In the genomic region with DNA sequence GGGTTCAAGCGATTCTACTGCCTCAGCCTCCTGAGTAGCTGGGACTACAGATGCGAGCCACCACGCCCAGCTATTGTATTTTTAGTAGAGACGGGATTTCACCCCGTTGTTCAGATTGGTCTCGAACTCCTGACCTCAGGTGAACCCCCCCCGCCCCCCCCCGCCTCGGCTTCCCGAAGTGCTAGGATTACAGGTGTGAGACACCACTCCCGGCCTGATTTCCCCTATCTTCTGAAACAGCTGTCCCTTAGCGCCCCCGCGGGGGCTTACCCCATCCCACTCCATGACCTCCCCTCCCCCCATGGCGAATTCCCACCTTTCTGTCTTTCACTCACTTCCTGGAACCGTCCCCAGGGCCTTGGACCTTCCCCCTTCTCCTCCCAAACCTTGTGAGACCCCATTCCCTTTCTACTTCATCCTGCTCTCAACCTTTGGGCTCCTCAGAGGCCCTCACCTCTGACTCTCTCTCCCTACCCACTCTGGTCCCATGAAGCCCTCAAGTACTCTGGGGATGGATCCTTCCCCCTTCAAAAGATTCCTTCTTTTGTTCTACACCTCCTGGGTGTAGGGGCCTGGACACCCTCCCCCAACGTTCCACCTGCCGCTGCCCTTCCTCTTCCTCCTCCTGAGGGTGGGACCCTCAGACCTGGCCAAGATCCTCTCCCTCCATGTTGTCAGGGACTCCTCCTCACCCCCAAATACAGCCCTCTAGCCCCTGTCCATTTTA, we compare ENCODE assay signal across 1 cellular context.
TF ChIP-seq lines count a peak whose summit lies in the region.

No MANE protein-coding gene starts in this region.

TF ChIP-seq in K562, 482 proteins besides CTCF, POLR2A, EP300 and RAD21 (continues in another document):
- TF ChIP-seq ZNF197 (CRISPR knock-in tag; IDR thresholded peaks at IDR 0.05; ENCODE audit: low read depth) (no peak), ARHGAP35 (IDR thresholded peaks at IDR 0.05; ENCODE audit: partially characterized antibody) (peak; percentile 9), PHF20 (IDR thresholded peaks at IDR 0.05; ENCODE audit: partially characterized antibody) (no peak), ZNF584 (CRISPR knock-in tag; IDR thresholded peaks at IDR 0.05; ENCODE audit: low read depth) (no peak), SMAD2 (IDR thresholded peaks at IDR 0.05; ENCODE audit: low read depth, low read length) (no peak), BDP1 (IDR thresholded peaks at IDR 0.05; ENCODE audit: insufficient read depth, insufficient read length) (no peak), MEF2A (IDR thresholded peaks at IDR 0.05; ENCODE audit: control insufficient read depth, low read depth, low read length) (no peak), SAP30 (IDR thresholded peaks at IDR 0.05; ENCODE audit: borderline replicate concordance, insufficient read depth, low read depth, low read length, poor library complexity, severe bottlenecking) (no peak), ETS2 (tag; IDR thresholded peaks at IDR 0.05; ENCODE audit: borderline replicate concordance, poor library complexity, severe bottlenecking) (no peak), CREB1 (IDR thresholded peaks at IDR 0.05) (no peak), CREB1 (CRISPR knock-in tag; IDR thresholded peaks at IDR 0.05) (0 out of 2 replicates have a peak, but pooled peaks have one; percentile 13), ZNF785 (CRISPR knock-in tag; IDR thresholded peaks at IDR 0.05) (no peak), PRMT5 (CRISPR knock-in tag; IDR thresholded peaks at IDR 0.05) (no peak), EGR1 (conservative IDR thresholded peaks at IDR 0.05) (peak; percentile 63), ZBTB7A (IDR thresholded peaks at IDR 0.05; ENCODE audit: borderline replicate concordance, control insufficient read depth, low read depth, low read length) (peak; percentile 74; the same call in 1 of the 2 replicates), MEF2D (tag; conservative IDR thresholded peaks at IDR 0.05; ENCODE audit: low read depth) (no peak), C11orf30 (IDR thresholded peaks at IDR 0.05; ENCODE audit: low read depth) (no peak), U2AF1 (optimal IDR thresholded peaks at IDR 0.05; ENCODE audit: low read depth, low read length) (no peak), NBN (IDR thresholded peaks at IDR 0.05; ENCODE audit: low read depth) (no peak), KAT7 (CRISPR knock-in tag; IDR thresholded peaks at IDR 0.05; ENCODE audit: borderline replicate concordance) (peak; percentile 88), HIVEP1 (CRISPR knock-in tag; IDR thresholded peaks at IDR 0.05) (no peak), PHB (CRISPR knock-in tag; IDR thresholded peaks at IDR 0.05) (no peak), SMARCC2 (IDR thresholded peaks at IDR 0.05; ENCODE audit: low read depth) (no peak), CBFA2T2 (conservative IDR thresholded peaks at IDR 0.05) (peak; percentile 47; the same call in 1 of the 2 replicates), RBM39 (optimal IDR thresholded peaks at IDR 0.05; ENCODE audit: low read depth, low read length) (no peak), KDM4B (IDR thresholded peaks at IDR 0.05; ENCODE audit: borderline replicate concordance in 2 of 2, low read depth in 1 of 2) (no peak), TRIM28 (IDR thresholded peaks at IDR 0.05) (no peak; the same call in 1 of the 2 replicates), HOXB6 (CRISPR knock-in tag; IDR thresholded peaks at IDR 0.05; ENCODE audit: borderline replicate concordance) (no peak), ZC3H11A (IDR thresholded peaks at IDR 0.05; ENCODE audit: low read depth, low read length) (no peak)
- TF ChIP-seq, protein P1, sequence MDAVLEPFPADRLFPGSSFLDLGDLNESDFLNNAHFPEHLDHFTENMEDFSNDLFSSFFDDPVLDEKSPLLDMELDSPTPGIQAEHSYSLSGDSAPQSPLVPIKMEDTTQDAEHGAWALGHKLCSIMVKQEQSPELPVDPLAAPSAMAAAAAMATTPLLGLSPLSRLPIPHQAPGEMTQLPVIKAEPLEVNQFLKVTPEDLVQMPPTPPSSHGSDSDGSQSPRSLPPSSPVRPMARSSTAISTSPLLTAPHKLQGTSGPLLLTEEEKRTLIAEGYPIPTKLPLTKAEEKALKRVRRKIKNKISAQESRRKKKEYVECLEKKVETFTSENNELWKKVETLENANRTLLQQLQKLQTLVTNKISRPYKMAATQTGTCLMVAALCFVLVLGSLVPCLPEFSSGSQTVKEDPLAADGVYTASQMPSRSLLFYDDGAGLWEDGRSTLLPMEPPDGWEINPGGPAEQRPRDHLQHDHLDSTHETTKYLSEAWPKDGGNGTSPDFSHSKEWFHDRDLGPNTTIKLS (IDR thresholded peaks at IDR 0.05; ENCODE audit: borderline replicate concordance, low read depth), result no peak
- TF ChIP-seq, protein P2, sequence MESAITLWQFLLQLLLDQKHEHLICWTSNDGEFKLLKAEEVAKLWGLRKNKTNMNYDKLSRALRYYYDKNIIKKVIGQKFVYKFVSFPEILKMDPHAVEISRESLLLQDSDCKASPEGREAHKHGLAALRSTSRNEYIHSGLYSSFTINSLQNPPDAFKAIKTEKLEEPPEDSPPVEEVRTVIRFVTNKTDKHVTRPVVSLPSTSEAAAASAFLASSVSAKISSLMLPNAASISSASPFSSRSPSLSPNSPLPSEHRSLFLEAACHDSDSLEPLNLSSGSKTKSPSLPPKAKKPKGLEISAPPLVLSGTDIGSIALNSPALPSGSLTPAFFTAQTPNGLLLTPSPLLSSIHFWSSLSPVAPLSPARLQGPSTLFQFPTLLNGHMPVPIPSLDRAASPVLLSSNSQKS (CRISPR knock-in tag; IDR thresholded peaks at IDR 0.05), result no peak
- TF ChIP-seq, protein P3, sequence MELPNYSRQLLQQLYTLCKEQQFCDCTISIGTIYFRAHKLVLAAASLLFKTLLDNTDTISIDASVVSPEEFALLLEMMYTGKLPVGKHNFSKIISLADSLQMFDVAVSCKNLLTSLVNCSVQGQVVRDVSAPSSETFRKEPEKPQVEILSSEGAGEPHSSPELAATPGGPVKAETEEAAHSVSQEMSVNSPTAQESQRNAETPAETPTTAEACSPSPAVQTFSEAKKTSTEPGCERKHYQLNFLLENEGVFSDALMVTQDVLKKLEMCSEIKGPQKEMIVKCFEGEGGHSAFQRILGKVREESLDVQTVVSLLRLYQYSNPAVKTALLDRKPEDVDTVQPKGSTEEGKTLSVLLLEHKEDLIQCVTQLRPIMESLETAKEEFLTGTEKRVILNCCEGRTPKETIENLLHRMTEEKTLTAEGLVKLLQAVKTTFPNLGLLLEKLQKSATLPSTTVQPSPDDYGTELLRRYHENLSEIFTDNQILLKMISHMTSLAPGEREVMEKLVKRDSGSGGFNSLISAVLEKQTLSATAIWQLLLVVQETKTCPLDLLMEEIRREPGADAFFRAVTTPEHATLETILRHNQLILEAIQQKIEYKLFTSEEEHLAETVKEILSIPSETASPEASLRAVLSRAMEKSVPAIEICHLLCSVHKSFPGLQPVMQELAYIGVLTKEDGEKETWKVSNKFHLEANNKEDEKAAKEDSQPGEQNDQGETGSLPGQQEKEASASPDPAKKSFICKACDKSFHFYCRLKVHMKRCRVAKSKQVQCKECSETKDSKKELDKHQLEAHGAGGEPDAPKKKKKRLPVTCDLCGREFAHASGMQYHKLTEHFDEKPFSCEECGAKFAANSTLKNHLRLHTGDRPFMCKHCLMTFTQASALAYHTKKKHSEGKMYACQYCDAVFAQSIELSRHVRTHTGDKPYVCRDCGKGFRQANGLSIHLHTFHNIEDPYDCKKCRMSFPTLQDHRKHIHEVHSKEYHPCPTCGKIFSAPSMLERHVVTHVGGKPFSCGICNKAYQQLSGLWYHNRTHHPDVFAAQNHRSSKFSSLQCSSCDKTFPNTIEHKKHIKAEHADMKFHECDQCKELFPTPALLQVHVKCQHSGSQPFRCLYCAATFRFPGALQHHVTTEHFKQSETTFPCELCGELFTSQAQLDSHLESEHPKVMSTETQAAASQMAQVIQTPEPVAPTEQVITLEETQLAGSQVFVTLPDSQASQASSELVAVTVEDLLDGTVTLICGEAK (IDR thresholded peaks at IDR 0.05), result peak; percentile 33; the same call in 1 of the 2 replicates
- TF ChIP-seq, protein P3 (CRISPR knock-in tag; IDR thresholded peaks at IDR 0.05), result no peak
- TF ChIP-seq, protein P4, sequence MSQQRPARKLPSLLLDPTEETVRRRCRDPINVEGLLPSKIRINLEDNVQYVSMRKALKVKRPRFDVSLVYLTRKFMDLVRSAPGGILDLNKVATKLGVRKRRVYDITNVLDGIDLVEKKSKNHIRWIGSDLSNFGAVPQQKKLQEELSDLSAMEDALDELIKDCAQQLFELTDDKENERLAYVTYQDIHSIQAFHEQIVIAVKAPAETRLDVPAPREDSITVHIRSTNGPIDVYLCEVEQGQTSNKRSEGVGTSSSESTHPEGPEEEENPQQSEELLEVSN (IDR thresholded peaks at IDR 0.05; ENCODE audit: borderline replicate concordance in 1 of 2, extremely low read depth in 1 of 2, insufficient read depth in 1 of 2, insufficient read length in 1 of 2, low read depth in 1 of 2, low read length in 1 of 2, poor library complexity in 1 of 2, severe bottlenecking in 1 of 2), result no peak
- TF ChIP-seq, protein P5, sequence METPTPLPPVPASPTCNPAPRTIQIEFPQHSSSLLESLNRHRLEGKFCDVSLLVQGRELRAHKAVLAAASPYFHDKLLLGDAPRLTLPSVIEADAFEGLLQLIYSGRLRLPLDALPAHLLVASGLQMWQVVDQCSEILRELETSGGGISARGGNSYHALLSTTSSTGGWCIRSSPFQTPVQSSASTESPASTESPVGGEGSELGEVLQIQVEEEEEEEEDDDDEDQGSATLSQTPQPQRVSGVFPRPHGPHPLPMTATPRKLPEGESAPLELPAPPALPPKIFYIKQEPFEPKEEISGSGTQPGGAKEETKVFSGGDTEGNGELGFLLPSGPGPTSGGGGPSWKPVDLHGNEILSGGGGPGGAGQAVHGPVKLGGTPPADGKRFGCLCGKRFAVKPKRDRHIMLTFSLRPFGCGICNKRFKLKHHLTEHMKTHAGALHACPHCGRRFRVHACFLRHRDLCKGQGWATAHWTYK (CRISPR knock-in tag; IDR thresholded peaks at IDR 0.05), result no peak
- TF ChIP-seq, protein P6, sequence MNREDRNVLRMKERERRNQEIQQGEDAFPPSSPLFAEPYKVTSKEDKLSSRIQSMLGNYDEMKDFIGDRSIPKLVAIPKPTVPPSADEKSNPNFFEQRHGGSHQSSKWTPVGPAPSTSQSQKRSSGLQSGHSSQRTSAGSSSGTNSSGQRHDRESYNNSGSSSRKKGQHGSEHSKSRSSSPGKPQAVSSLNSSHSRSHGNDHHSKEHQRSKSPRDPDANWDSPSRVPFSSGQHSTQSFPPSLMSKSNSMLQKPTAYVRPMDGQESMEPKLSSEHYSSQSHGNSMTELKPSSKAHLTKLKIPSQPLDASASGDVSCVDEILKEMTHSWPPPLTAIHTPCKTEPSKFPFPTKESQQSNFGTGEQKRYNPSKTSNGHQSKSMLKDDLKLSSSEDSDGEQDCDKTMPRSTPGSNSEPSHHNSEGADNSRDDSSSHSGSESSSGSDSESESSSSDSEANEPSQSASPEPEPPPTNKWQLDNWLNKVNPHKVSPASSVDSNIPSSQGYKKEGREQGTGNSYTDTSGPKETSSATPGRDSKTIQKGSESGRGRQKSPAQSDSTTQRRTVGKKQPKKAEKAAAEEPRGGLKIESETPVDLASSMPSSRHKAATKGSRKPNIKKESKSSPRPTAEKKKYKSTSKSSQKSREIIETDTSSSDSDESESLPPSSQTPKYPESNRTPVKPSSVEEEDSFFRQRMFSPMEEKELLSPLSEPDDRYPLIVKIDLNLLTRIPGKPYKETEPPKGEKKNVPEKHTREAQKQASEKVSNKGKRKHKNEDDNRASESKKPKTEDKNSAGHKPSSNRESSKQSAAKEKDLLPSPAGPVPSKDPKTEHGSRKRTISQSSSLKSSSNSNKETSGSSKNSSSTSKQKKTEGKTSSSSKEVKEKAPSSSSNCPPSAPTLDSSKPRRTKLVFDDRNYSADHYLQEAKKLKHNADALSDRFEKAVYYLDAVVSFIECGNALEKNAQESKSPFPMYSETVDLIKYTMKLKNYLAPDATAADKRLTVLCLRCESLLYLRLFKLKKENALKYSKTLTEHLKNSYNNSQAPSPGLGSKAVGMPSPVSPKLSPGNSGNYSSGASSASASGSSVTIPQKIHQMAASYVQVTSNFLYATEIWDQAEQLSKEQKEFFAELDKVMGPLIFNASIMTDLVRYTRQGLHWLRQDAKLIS (CRISPR knock-in tag; IDR thresholded peaks at IDR 0.05), result 0 out of 2 replicates have a peak, but pooled peaks have one; percentile 15
- TF ChIP-seq, protein P7, sequence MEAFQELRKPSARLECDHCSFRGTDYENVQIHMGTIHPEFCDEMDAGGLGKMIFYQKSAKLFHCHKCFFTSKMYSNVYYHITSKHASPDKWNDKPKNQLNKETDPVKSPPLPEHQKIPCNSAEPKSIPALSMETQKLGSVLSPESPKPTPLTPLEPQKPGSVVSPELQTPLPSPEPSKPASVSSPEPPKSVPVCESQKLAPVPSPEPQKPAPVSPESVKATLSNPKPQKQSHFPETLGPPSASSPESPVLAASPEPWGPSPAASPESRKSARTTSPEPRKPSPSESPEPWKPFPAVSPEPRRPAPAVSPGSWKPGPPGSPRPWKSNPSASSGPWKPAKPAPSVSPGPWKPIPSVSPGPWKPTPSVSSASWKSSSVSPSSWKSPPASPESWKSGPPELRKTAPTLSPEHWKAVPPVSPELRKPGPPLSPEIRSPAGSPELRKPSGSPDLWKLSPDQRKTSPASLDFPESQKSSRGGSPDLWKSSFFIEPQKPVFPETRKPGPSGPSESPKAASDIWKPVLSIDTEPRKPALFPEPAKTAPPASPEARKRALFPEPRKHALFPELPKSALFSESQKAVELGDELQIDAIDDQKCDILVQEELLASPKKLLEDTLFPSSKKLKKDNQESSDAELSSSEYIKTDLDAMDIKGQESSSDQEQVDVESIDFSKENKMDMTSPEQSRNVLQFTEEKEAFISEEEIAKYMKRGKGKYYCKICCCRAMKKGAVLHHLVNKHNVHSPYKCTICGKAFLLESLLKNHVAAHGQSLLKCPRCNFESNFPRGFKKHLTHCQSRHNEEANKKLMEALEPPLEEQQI (IDR thresholded peaks at IDR 0.05), result no peak
